ENCODE assay signal across 22 cellular contexts in the genomic region with DNA sequence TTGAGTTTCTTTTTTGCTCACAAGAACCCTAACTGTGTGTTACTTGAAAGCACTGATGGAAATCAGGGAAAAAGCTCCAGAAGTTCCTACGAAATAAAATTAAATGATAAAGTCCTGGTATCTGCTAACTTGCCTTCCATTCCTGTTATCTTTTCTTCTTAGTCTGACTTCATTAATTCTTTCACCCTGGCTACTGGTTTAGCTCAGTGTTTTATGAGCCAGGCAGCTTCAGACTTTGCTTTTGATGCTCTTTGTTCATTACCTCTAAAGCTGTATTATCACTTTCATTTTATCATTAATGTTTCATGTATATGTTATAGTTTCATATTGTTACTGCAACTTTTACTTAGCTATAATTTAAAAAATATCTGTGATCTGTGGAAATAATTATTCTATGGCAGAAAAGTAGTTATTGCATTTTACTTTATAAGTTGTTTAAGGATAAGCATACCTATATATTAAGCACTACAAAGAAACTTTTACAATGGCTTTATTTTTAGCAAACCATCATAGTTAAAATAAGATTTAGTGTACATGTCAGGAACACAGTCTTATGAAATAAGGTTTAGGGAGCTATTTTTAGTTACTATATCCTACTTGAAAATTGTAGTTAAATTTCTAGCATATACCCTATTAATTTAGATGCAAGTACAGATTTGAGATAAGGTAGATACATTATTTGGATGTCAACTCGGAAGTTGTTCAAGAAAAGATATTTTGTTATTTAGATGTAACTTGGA. TPM values are rescaled to one million over a fixed set of nuclear protein-coding genes. Genes with fewer than 3 reads are reported as not detected.
DNase-seq lines count a peak whose midpoint lies in the region; ATAC-seq, FAIRE-seq and TF ChIP-seq lines count a peak whose summit lies in the region.
"Had no signal": no experiment of that assay in that cellular context is flagged by ENCODE, and none has a peak within 500 bp of the region (broad histone marks: within the 10 kb centered on the region; RNA-seq: fewer than 3 reads in every experiment).

No MANE protein-coding gene starts in this region.

- peak; percentile 65 to 73 for ATAC-seq in activated CD4-positive, CD25-positive, alpha-beta regulatory T cell treated with anti-CD3 and anti-CD28 coated beads, Interleukin-2, amount 50 U/mL, for 24 hours

- H3K4me2 ChIP-seq in fibroblast of lung (ENCODE audit: extremely low read depth, insufficient read depth, low read length) = peak overlapping the region; percentile 23

- peaks cover 8% of the 10 kb centered on the region; the same call in 1 of the 2 replicates for H3K4me1 ChIP-seq in HEK293 (ENCODE audit: control insufficient read depth, insufficient read depth, low read length)
- H3K4me1 ChIP-seq in fibroblast of lung (ENCODE audit: control insufficient read depth, extremely low read depth, insufficient read depth, low read length) = no peaks in the 10 kb centered on the region
- H3K4me1 ChIP-seq: HAP-1 had no signal

- POLR2A ChIA-PET in HEK293 (lab: Yijun Ruan, JAX) = interaction anchor here (0.6 to 1.6 kb wide), 2 partner anchors 20 to 334 kb away, joined by 4 to 7 read pairs; partner anchors contain the start of genes KLLN and PTEN

- H3K4me3 ChIP-seq in HEK293 (ENCODE audit: low read depth, low read length) (no peak overlapping the region), fibroblast of lung (replicated peaks in 1 of 4; ENCODE audit: control extremely low read depth in 1 of 4, insufficient read depth in 1 of 4, low read depth in 3 of 4, low read length in 4 of 4) (no peak overlapping the region)
- H3K4me3 ChIP-seq: GM23248, HAP-1 had no signal

- FAIRE-seq in RCC 7860 (lab: Jason Lieb, UNC) = peak; percentile 36
- FAIRE-seq: HTR-8/SVneo had no signal

- H3K79me2 ChIP-seq in fibroblast of lung (ENCODE audit: control insufficient read depth, insufficient read depth, low read length) = peaks cover 92% of the 10 kb centered on the region

- no peak overlapping the region for H2AFZ ChIP-seq in fibroblast of lung (ENCODE audit: low read length)
- H2AFZ ChIP-seq: GM23248 had no signal

- CTCF ChIA-PET in HEK293 (lab: Yijun Ruan, JAX) = interaction anchor here (0.6 kb wide), 2 partner anchors 97 to 1506 kb away, joined by 3 read pairs; no protein-coding TSS in a partner anchor

- H3K9ac ChIP-seq in fibroblast of lung (ENCODE audit: insufficient read depth, low read length) = no peak overlapping the region
- H3K9ac ChIP-seq: GM23248 had no signal

- DNase-seq in activated CD4-positive, CD25-positive, alpha-beta regulatory T cell (lab: John Stamatoyannopoulos, UW) = no peak
- DNase-seq in RCC 7860 (ENCODE audit: low spot score) (no peak), fibroblast of lung (ENCODE audit: low read depth in 2 of 2) (no peak), DMS153 (lab: John Stamatoyannopoulos, UW) (no peak), C1 segment of cervical spinal cord (lab: John Stamatoyannopoulos, UW) (no peak)
- no peak for DNase-seq in activated effector memory CD4-positive, alpha-beta T cell treated with Interleukin-2 at 50 U/mL for 16 hours
- DNase-seq: 8988T, AML-193, DMS79, GM23248, NCI-H1417, NCI-H1694 treated with DMSO at 0.1 percent for 48 hours, NCI-H2081 treated with DMSO at 0.1 percent for 48 hours, NCI-H2171 treated with DMSO at 0.1 percent for 48 hours, NCI-H524 treated with DMSO at 0.1 percent for 48 hours, NCI-H82, OCI-M1, Right ventricle myocardium superior had no signal

- no peaks in the 10 kb centered on the region for H4K20me1 ChIP-seq in fibroblast of lung (ENCODE audit: control insufficient read depth, extremely low read depth, insufficient read depth, low read length)

- TF ChIP-seq CTCF in HEK293 (tag by site-specific recombination; IDR thresholded peaks at IDR 0.05) (no peak), fibroblast of lung (conservative IDR thresholded peaks at IDR 0.05 in 1 of 2, IDR thresholded peaks at IDR 0.05 in 1 of 2; ENCODE audit: low read depth in 1 of 2, low read length in 2 of 2) (no peak)

- H3K27me3 ChIP-seq in fibroblast of lung (ENCODE audit: control insufficient read depth, insufficient read depth, low read length) = no peaks in the 10 kb centered on the region

- H3K9me3 ChIP-seq in HEK293 (ENCODE audit: control insufficient read depth, insufficient read depth, low read depth, low read length) (no peaks in the 10 kb centered on the region), fibroblast of lung (ENCODE audit: control insufficient read depth, insufficient read depth, low read depth, low read length) (no peaks in the 10 kb centered on the region)
- H3K9me3 ChIP-seq: HAP-1 had no signal

- H3K36me3 ChIP-seq in HEK293 (ENCODE audit: control insufficient read depth in 2 of 2, insufficient read depth in 1 of 2, low read length in 2 of 2) (peaks cover 4 to 18% of the 10 kb centered on the region in 2 experiments; a peak in 2 of 3 replicates), fibroblast of lung (ENCODE audit: control insufficient read depth, insufficient read depth, low read length) (peaks cover 2% of the 10 kb centered on the region)

- H3K27ac ChIP-seq in HEK293 (ENCODE audit: extremely low read depth, low read depth, low read length) = no peak overlapping the region
- H3K27ac ChIP-seq in fibroblast of lung (ENCODE audit: insufficient read depth, low read length) = no peak overlapping the region
- H3K27ac ChIP-seq: GM23248 had no signal

TF ChIP-seq in HEK293, 187 proteins besides CTCF, POLR2A, EP300 and RAD21:
- no peak for TF ChIP-seq SP2 (tag by site-specific recombination; IDR thresholded peaks at IDR 0.05)
- TF ChIP-seq ZNF549 (tag by site-specific recombination; IDR thresholded peaks at IDR 0.05) = peak; percentile 75

RNA-seq across cellular contexts. Expression of gene PTEN, which starts 19.3 kb away (rescaled TPM):
- total RNA-seq in fibroblast of lung = 200 and 222 TPM in 2 replicates
- polyA plus RNA-seq in fibroblast of lung = 50.9 and 60.2 TPM in 2 replicates
- 50.8 and 60.8 TPM in 2 replicates for polyA plus RNA-seq in fibroblast of lung (2012)
- polyA minus RNA-seq in fibroblast of lung (ENCODE audit: low replicate concordance) = 5.8 and 32.6 TPM in 2 replicates

RNA-seq across cellular contexts. Expression of gene KLLN, which starts 19.4 kb away (rescaled TPM):
- total RNA-seq in fibroblast of lung = 0.51 and 0.66 TPM in 2 replicates
- polyA plus RNA-seq in fibroblast of lung = 0.49 and 0.54 TPM in 2 replicates
- 0.51 and 0.65 TPM in 2 replicates for polyA plus RNA-seq in fibroblast of lung (2012)
- 2.0 and 3.0 TPM in 2 replicates for polyA minus RNA-seq in fibroblast of lung (ENCODE audit: low replicate concordance)
